Comparison of ENCODE assay signal across 8 cellular contexts in the genomic region with DNA sequence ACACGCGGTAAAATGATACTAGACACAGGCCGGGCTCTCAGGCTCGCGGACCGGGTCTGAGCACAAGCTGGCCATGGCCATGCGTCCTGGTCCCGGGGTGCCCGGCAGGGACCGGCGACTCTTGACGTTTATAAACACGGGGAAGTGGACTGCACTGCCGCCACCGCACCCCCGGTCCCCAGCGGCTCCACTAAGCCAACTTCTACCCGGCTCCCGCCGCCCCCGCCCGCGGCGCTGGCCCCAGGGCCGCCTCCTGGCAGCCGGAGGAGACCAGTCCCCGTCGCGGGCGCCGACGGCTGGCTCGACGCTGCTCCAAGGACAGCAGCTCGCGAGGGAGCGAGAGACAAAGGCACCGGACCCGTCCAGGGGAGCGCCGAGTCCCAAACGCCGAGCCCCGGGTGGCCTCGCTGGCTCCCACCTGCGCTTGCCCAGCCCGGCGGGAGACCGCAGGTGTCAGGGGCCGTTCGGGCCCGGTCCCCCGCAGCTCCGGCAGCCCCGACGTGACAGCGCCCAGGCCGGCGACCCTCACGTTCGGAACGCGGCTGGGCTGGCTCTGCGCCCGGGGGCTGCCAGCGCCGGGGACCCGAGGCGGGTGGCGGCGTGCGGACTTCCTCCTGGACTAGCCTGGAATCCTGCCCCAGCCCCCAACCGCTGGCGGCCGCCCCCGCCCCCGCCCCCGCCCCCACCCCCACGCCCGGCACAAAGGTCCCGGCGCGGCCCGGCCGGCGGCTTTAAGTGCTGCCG. TPM values are rescaled to one million over a fixed set of nuclear protein-coding genes. Genes with fewer than 3 reads are reported as not detected.
DNase-seq lines count a peak whose midpoint lies in the region; ATAC-seq and TF ChIP-seq lines count a peak whose summit lies in the region.

No MANE protein-coding gene starts in this region.

- H3K4me3 Mint-ChIP-seq in glutamatergic neuron (ENCODE audit: unreplicated experiment) = peak overlapping the region; percentile 91

- DNase-seq in HCT116 (ENCODE audit: low read depth, low spot score) = no peak
- peak; percentile 18 for DNase-seq in MV-4-11 (lab: John Stamatoyannopoulos, UW)
- DNase-seq in activated gamma-delta T cell treated with Interleukin-2 at 50 U/mL for 16 hours = peak; percentile 30
- DNase-seq in glutamatergic neuron = peak; percentile 69
- peak; percentile 31 for DNase-seq in occipital lobe (lab: John Stamatoyannopoulos, UW)
- no peak for DNase-seq in NCI-H2107 treated with DMSO at 0.1 percent for 48 hours (lab: John Stamatoyannopoulos, UW; ENCODE audit: unreplicated experiment)
- DNase-seq in GM19240 (ENCODE audit: insufficient read length, low spot score) = no peak

- peaks cover 12% of the 10 kb centered on the region for H3K9me3 Mint-ChIP-seq in glutamatergic neuron (ENCODE audit: unreplicated experiment)

- H3K27ac ChIP-seq in HCT116 (ENCODE audit: low read depth, low read length) = peak overlapping the region; percentile 94

- no peak for TF ChIP-seq CTCF in HCT116 (IDR thresholded peaks at IDR 0.05 in 2 of 3, conservative IDR thresholded peaks at IDR 0.05 in 1 of 3; ENCODE audit: borderline replicate concordance in 1 of 3, insufficient read depth in 1 of 3, low read depth in 2 of 3, low read length in 2 of 3)
- no peak for TF ChIP-seq CTCF in glutamatergic neuron (IDR thresholded peaks at IDR 0.05; ENCODE audit: partially characterized antibody, unreplicated experiment)

- no peaks in the 10 kb centered on the region for H3K9me3 ChIP-seq in HCT116 (ENCODE audit: control insufficient read depth in 1 of 2, insufficient read depth in 1 of 2, low read depth in 1 of 2, low read length in 2 of 2)

- TF ChIP-seq RAD21 in HCT116 (IDR thresholded peaks at IDR 0.05; ENCODE audit: low read depth) = 0 out of 2 replicates have a peak, but pooled peaks have one; percentile 8

- no peaks in the 10 kb centered on the region for H3K27me3 ChIP-seq in HCT116 (ENCODE audit: insufficient read depth, low read length)

- peak; percentile 49 for ATAC-seq in HCT116

- H3K4me1 ChIP-seq in HCT116 (ENCODE audit: control insufficient read depth in 1 of 2, insufficient read depth in 2 of 2, low read length in 2 of 2) = peaks cover 56 to 83% of the 10 kb centered on the region in 2 experiments

- peak overlapping the region; percentile 92 for H3K4me3 ChIP-seq in GM08714 (ENCODE audit: low read length)
- H3K4me3 ChIP-seq in HCT116 (replicated peaks in 1 of 2; ENCODE audit: low read depth in 1 of 2, low read length in 2 of 2) = peak overlapping the region; percentile 80 to 87

- CTCF ChIA-PET in HCT116 (lab: Charles Lee) = no interaction called here

- H4K20me1 ChIP-seq in HCT116 (ENCODE audit: insufficient read depth) = peaks cover 6% of the 10 kb centered on the region; the same call in 1 of the 2 replicates

- H3K27ac Mint-ChIP-seq in glutamatergic neuron (ENCODE audit: unreplicated experiment) = peak overlapping the region; percentile 86

- no peaks in the 10 kb centered on the region for H3K9me2 ChIP-seq in HCT116 (ENCODE audit: insufficient read depth)

- no peaks in the 10 kb centered on the region for H3K36me3 Mint-ChIP-seq in glutamatergic neuron (ENCODE audit: unreplicated experiment)

- H3K4me2 ChIP-seq in HCT116 (ENCODE audit: low read length) = peak overlapping the region; percentile 85

- peaks cover 0 to 4% of the 10 kb centered on the region in 2 experiments; a peak in 1 of 4 replicates for H3K36me3 ChIP-seq in HCT116 (ENCODE audit: control insufficient read depth in 1 of 2, insufficient read depth in 2 of 2, low read length in 2 of 2)

- peaks cover 38% of the 10 kb centered on the region for H3K4me1 Mint-ChIP-seq in glutamatergic neuron (ENCODE audit: low read depth, unreplicated experiment)

- intact Hi-C loops in HCT116 (cut with micrococcal nuclease) = loop anchor here (1.0 kb wide), 2 partner anchors 23 to 48 kb away; no protein-coding TSS in a partner anchor

- no TSS peak for BruUV-seq in HCT116 (replicated peaks; lab: Mats Ljungman, UMichigan)

- POLR2A ChIA-PET in HCT116 (lab: Charles Lee) = interaction anchor here (1.2 to 1.4 kb wide), 3 partner anchors 10 to 26 kb away, joined by 3 to 5 read pairs (median 4); no protein-coding TSS in a partner anchor

- H2AFZ ChIP-seq in HCT116 (ENCODE audit: low read depth, low read length, poor library complexity, severe bottlenecking) = no peak overlapping the region

- H3K79me2 ChIP-seq in HCT116 (ENCODE audit: insufficient read depth, low read length) = peaks cover 66% of the 10 kb centered on the region

- RAD21 ChIA-PET in HCT116 (lab: Charles Lee; ENCODE audit: low non-redundant PET in 1 of 2, low total read pairs in 2 of 2, uncharacterized antibody in 2 of 2, unreplicated experiment in 2 of 2) = no interaction called here

- peak overlapping the region; percentile 97 for H3K9ac ChIP-seq in HCT116 (ENCODE audit: low read length)

- no peak for TF ChIP-seq POLR2A in HCT116 (IDR thresholded peaks at IDR 0.05; ENCODE audit: borderline replicate concordance, extremely low read depth, insufficient read depth, insufficient read length)

- peaks cover 8% of the 10 kb centered on the region for H3K27me3 Mint-ChIP-seq in glutamatergic neuron (ENCODE audit: unreplicated experiment)

TF ChIP-seq in HCT116, 20 proteins besides CTCF, POLR2A, EP300 and RAD21:
- no peak for TF ChIP-seq EZH2 (IDR thresholded peaks at IDR 0.05)
- peak; percentile 34; the same call in 1 of the 2 replicates for TF ChIP-seq SIN3A (IDR thresholded peaks at IDR 0.05; ENCODE audit: low read depth)
- 0 out of 2 replicates have a peak, but pooled peaks have one; percentile 27 for TF ChIP-seq POLR2AphosphoS5 (IDR thresholded peaks at IDR 0.05; ENCODE audit: low read depth, low read length)
- no peak for TF ChIP-seq JUND (IDR thresholded peaks at IDR 0.05)
- TF ChIP-seq EGR1 (IDR thresholded peaks at IDR 0.05; ENCODE audit: low read depth) = peak; percentile 52; the same call in 1 of the 2 replicates
- no peak for TF ChIP-seq SP1 (IDR thresholded peaks at IDR 0.05; ENCODE audit: low read depth)

RNA-seq across cellular contexts. Expression of a gene that starts 0.5 kb away (rescaled TPM):
- total RNA-seq in HCT116 (2021; ENCODE audit: unreplicated experiment) (366 TPM), glutamatergic neuron (ENCODE audit: unreplicated experiment) (263 TPM), occipital lobe (102 TPM)
- 200 and 253 TPM in 2 replicates for polyA plus RNA-seq in HCT116 (2012)

Comparison
In these comparisons a context has a peak if more than half of its experiments do, and no peak if none do; other contexts are left out.
1. DNase-seq: peak in MV-4-11 (single experiment), activated gamma-delta T cell treated with Interleukin-2 at 50 U/mL for 16 hours (single experiment), glutamatergic neuron (single experiment) and occipital lobe (single experiment); none in HCT116 (single experiment), NCI-H2107 treated with DMSO at 0.1 percent for 48 hours (single experiment) and GM19240 (single experiment).